In the genomic region with DNA sequence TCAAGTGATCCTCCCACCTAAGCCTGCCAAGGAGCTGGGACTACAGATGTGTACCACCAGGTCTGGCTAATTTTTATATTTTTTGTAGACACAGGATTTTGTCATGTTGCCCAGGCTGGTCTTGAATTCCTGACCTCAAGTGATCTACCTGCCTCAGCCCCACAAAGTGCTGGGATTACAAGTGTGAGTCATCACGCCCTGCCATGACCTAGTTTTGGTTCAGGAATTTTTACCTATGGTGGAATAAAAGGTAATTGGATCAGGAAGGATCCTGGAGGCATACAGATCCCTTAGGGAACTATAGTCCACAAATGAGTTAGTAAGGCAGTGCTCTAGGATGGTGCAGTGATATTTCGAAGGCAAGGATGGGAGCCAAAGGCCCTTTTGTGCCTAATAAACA, we compare ENCODE assay signal across 17 cellular contexts.
DNase-seq lines count a peak whose midpoint lies in the region; ATAC-seq, FAIRE-seq and TF ChIP-seq lines count a peak whose summit lies in the region.
"Had no signal": no experiment of that assay in that cellular context is flagged by ENCODE, and none has a peak within 500 bp of the region (broad histone marks: within the 10 kb centered on the region; RNA-seq: fewer than 3 reads in every experiment).

No MANE protein-coding gene starts in this region.

- no peak overlapping the region for H3K27ac ChIP-seq in GM23338 (ENCODE audit: low read depth)

- H2AFZ ChIP-seq in GM23338: no peak overlapping the region

- H3K4me2 ChIP-seq in GM23338: no peak overlapping the region

- TF ChIP-seq CTCF in GM23338 (conservative IDR thresholded peaks at IDR 0.05; ENCODE audit: low read depth in 2 of 2) (no peak), bronchial epithelial cell (IDR thresholded peaks at IDR 0.05; ENCODE audit: insufficient read depth, low read length, severe bottlenecking) (no peak)

- no peaks in the 10 kb centered on the region for H3K9me2 ChIP-seq in GM23338 (ENCODE audit: insufficient read depth)

- FAIRE-seq in bronchial epithelial cell (lab: Jason Lieb, UNC): no peak
- FAIRE-seq: H54, HepG2, HTR-8/SVneo had no signal

- DNase-seq in GM23338 (ENCODE audit: low spot score): no peak
- DNase-seq in NCI-H69 (lab: John Stamatoyannopoulos, UW): peak; percentile 81
- DNase-seq in bronchial epithelial cell (ENCODE audit: low read depth): peak; percentile 12
- peak; percentile 67 for DNase-seq in islet precursor cell
- DNase-seq in stimulated activated CD4-positive, alpha-beta T cell treated with anti-CD3 and anti-CD28 coated beads, Interleukin-2, amount 100 ng/mL, for 24 hours: no peak
- DNase-seq: ACHN; C1 segment of cervical spinal cord; CD4-positive, alpha-beta memory T cell; DMS153; GF-D8 had no signal

- peaks cover 8% of the 10 kb centered on the region; the same call in 2 of the 3 replicates for H3K36me3 Mint-ChIP-seq in GM23338 (ENCODE audit: low read depth)
- H3K36me3 Mint-ChIP-seq: CD4-positive, alpha-beta memory T cell had no signal

- no peaks in the 10 kb centered on the region for H3K36me3 ChIP-seq in GM23338 (ENCODE audit: insufficient read depth)
- H3K36me3 ChIP-seq in bronchial epithelial cell (ENCODE audit: control insufficient read depth, insufficient read depth, low read length): no peaks in the 10 kb centered on the region

- H3K79me2 ChIP-seq in GM23338 (replicated peaks; ENCODE audit: insufficient read depth): no peaks in the 10 kb centered on the region

- no peak overlapping the region for H3K4me3 Mint-ChIP-seq in GM23338
- H3K4me3 Mint-ChIP-seq: B cell; CD4-positive, alpha-beta memory T cell had no signal

- H3K4me1 Mint-ChIP-seq in GM23338: peaks cover 21% of the 10 kb centered on the region
- H3K4me1 Mint-ChIP-seq: B cell; CD4-positive, alpha-beta memory T cell had no signal

- ATAC-seq in GM23338 (no peak), HG02840 (IDR thresholded peaks at IDR 0.05; ENCODE audit: low FRiP score, unreplicated experiment) (no peak), HG03025 (IDR thresholded peaks at IDR 0.05; ENCODE audit: low FRiP score, unreplicated experiment) (no peak), HG03045 (IDR thresholded peaks at IDR 0.05; ENCODE audit: unreplicated experiment) (no peak)
- ATAC-seq: HepG2 had no signal

- H3K27me3 ChIP-seq in GM23338 (ENCODE audit: insufficient read depth): no peaks in the 10 kb centered on the region
- no peaks in the 10 kb centered on the region for H3K27me3 ChIP-seq in bronchial epithelial cell (ENCODE audit: control insufficient read depth, insufficient read depth, low read length)

- peak overlapping the region; percentile 30 for H3K27ac Mint-ChIP-seq in GM23338
- H3K27ac Mint-ChIP-seq: B cell; CD4-positive, alpha-beta memory T cell had no signal

- peaks cover 4% of the 10 kb centered on the region for H3K27me3 Mint-ChIP-seq in GM23338 (ENCODE audit: insufficient read depth, low read depth, poor library complexity)
- H3K27me3 Mint-ChIP-seq: B cell; CD4-positive, alpha-beta memory T cell had no signal

- no peaks in the 10 kb centered on the region for H3K9me3 Mint-ChIP-seq in GM23338
- H3K9me3 Mint-ChIP-seq: CD4-positive, alpha-beta memory T cell had no signal

- H3K4me3 ChIP-seq in GM23338: no peak overlapping the region
- no peak overlapping the region for H3K4me3 ChIP-seq in bronchial epithelial cell (ENCODE audit: low read depth, low read length)

- H3F3A ChIP-seq in GM23338 (replicated peaks; ENCODE audit: low read depth): no peaks in the 10 kb centered on the region

- H4K20me1 ChIP-seq in GM23338 (replicated peaks; ENCODE audit: insufficient read depth): no peaks in the 10 kb centered on the region

- peaks cover 9% of the 10 kb centered on the region; the same call in 1 of the 2 replicates for H3K4me1 ChIP-seq in GM23338 (ENCODE audit: insufficient read depth)

TF ChIP-seq in GM23338, 12 proteins besides CTCF, POLR2A, EP300 and RAD21 (continues in another document):
- TF ChIP-seq ETS1 (IDR thresholded peaks at IDR 0.05): no peak
- no peak for TF ChIP-seq EZH2 (IDR thresholded peaks at IDR 0.05; ENCODE audit: low read depth, unreplicated experiment)
- TF ChIP-seq STAT1 (IDR thresholded peaks at IDR 0.05; ENCODE audit: unreplicated experiment): no peak
- TF ChIP-seq CREB1 (CRISPR knock-in tag; IDR thresholded peaks at IDR 0.05; ENCODE audit: low read depth): no peak
- TF ChIP-seq ZNF114 (CRISPR knock-in tag; IDR thresholded peaks at IDR 0.05): no peak
- no peak for TF ChIP-seq ZNF331 (CRISPR knock-in tag; IDR thresholded peaks at IDR 0.05; ENCODE audit: low read depth)
- no peak for TF ChIP-seq EZH2phosphoT487 (IDR thresholded peaks at IDR 0.05; ENCODE audit: unreplicated experiment)
- TF ChIP-seq, protein P1, sequence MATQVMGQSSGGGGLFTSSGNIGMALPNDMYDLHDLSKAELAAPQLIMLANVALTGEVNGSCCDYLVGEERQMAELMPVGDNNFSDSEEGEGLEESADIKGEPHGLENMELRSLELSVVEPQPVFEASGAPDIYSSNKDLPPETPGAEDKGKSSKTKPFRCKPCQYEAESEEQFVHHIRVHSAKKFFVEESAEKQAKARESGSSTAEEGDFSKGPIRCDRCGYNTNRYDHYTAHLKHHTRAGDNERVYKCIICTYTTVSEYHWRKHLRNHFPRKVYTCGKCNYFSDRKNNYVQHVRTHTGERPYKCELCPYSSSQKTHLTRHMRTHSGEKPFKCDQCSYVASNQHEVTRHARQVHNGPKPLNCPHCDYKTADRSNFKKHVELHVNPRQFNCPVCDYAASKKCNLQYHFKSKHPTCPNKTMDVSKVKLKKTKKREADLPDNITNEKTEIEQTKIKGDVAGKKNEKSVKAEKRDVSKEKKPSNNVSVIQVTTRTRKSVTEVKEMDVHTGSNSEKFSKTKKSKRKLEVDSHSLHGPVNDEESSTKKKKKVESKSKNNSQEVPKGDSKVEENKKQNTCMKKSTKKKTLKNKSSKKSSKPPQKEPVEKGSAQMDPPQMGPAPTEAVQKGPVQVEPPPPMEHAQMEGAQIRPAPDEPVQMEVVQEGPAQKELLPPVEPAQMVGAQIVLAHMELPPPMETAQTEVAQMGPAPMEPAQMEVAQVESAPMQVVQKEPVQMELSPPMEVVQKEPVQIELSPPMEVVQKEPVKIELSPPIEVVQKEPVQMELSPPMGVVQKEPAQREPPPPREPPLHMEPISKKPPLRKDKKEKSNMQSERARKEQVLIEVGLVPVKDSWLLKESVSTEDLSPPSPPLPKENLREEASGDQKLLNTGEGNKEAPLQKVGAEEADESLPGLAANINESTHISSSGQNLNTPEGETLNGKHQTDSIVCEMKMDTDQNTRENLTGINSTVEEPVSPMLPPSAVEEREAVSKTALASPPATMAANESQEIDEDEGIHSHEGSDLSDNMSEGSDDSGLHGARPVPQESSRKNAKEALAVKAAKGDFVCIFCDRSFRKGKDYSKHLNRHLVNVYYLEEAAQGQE (IDR thresholded peaks at IDR 0.05; ENCODE audit: unreplicated experiment): no peak
- no peak for TF ChIP-seq NANOG (IDR thresholded peaks at IDR 0.05; ENCODE audit: borderline replicate concordance)
- no peak for TF ChIP-seq POLR2AphosphoS5 (IDR thresholded peaks at IDR 0.05; ENCODE audit: low read depth)

Comparison
In these comparisons a context has a peak if more than half of its experiments do, and no peak if none do; other contexts are left out.
1. DNase-seq: peak in NCI-H69 (single experiment), bronchial epithelial cell (single experiment) and islet precursor cell (single experiment); none in GM23338 (single experiment) and stimulated activated CD4-positive, alpha-beta T cell treated with anti-CD3 and anti-CD28 coated beads, Interleukin-2, amount 100 ng/mL, for 24 hours (0 of 2).